Comparison of ENCODE assay signal across 1 cellular context in genomic region chr15:69414702-69415161, GRCh38.
TF ChIP-seq lines count a peak whose summit lies in the region.

No MANE protein-coding gene starts in this region.

TF ChIP-seq in H1, 55 proteins besides CTCF, POLR2A, EP300 and RAD21 (continued from another document):
- TF ChIP-seq BCL11A (IDR thresholded peaks at IDR 0.05; ENCODE audit: low read depth in 2 of 2, low read length in 2 of 2), result no peak
- TF ChIP-seq PHF8 (conservative IDR thresholded peaks at IDR 0.05; ENCODE audit: low read depth, low read length), result no peak
- TF ChIP-seq KDM4A (IDR thresholded peaks at IDR 0.05; ENCODE audit: low read depth, low read length, severe bottlenecking), result peak; percentile 63
- peak; percentile 42; the same call in 1 of the 2 replicates for TF ChIP-seq TBP (IDR thresholded peaks at IDR 0.05; ENCODE audit: low read depth, low read length)
- TF ChIP-seq, protein P1, sequence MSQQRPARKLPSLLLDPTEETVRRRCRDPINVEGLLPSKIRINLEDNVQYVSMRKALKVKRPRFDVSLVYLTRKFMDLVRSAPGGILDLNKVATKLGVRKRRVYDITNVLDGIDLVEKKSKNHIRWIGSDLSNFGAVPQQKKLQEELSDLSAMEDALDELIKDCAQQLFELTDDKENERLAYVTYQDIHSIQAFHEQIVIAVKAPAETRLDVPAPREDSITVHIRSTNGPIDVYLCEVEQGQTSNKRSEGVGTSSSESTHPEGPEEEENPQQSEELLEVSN (IDR thresholded peaks at IDR 0.05), result no peak
- no peak for TF ChIP-seq CTBP2 (IDR thresholded peaks at IDR 0.05; ENCODE audit: borderline replicate concordance, insufficient read depth, insufficient read length, low read length)
- peak; percentile 29; the same call in 1 of the 2 replicates for TF ChIP-seq RBBP5 (IDR thresholded peaks at IDR 0.05; ENCODE audit: borderline replicate concordance, low read depth, low read length)
- no peak for TF ChIP-seq POU5F1 (IDR thresholded peaks at IDR 0.05; ENCODE audit: low read depth, low read length)
- peak in 1 of 2 experiments; percentile 60; a peak in 1 of 4 replicates for TF ChIP-seq SIN3A (conservative IDR thresholded peaks at IDR 0.05 in 1 of 2, IDR thresholded peaks at IDR 0.05 in 1 of 2; ENCODE audit: low read depth in 1 of 2, low read length in 2 of 2)
- TF ChIP-seq NRF1 (IDR thresholded peaks at IDR 0.05; ENCODE audit: low read depth, low read length), result no peak
